11 cellular contexts compared by ENCODE assay signal in genomic region chr2:186484062-186484735, GRCh38. TPM values are rescaled to one million over a fixed set of nuclear protein-coding genes. Genes with fewer than 3 reads are reported as not detected.
DNase-seq lines count a peak whose midpoint lies in the region; ATAC-seq and TF ChIP-seq lines count a peak whose summit lies in the region.
"Had no signal": no experiment of that assay in that cellular context is flagged by ENCODE, and none has a peak within 500 bp of the region (broad histone marks: within the 10 kb centered on the region; RNA-seq: fewer than 3 reads in every experiment).

No MANE protein-coding gene starts in this region.

- H3K4me1 ChIP-seq in DOHH2 (ENCODE audit: control insufficient read depth, low read length): peaks cover 36% of the 10 kb centered on the region
- peaks cover 5% of the 10 kb centered on the region for H3K4me1 ChIP-seq in effector memory CD4-positive, alpha-beta T cell (ENCODE audit: control insufficient read depth, insufficient read depth, low read length, poor library complexity, severe bottlenecking)

- peaks cover 11% of the 10 kb centered on the region for H3K36me3 Mint-ChIP-seq in activated CD8-positive, alpha-beta T cell treated with anti-CD3 and anti-CD28 coated beads, Interleukin-2, amount 10 ng/mL, durations not matched to agents 7 days and 5 days (ENCODE audit: low read depth)
- no peaks in the 10 kb centered on the region for H3K36me3 Mint-ChIP-seq in natural killer cell

- H3K4me1 Mint-ChIP-seq in activated CD8-positive, alpha-beta T cell treated with anti-CD3 and anti-CD28 coated beads, Interleukin-2, amount 10 ng/mL, durations not matched to agents 7 days and 5 days (ENCODE audit: low read depth): peaks cover 38% of the 10 kb centered on the region
- peaks cover 39 to 41% of the 10 kb centered on the region in 2 donors for H3K4me1 Mint-ChIP-seq in natural killer cell

- peak overlapping the region; percentile 43 for H3K4me3 Mint-ChIP-seq in activated CD8-positive, alpha-beta T cell treated with anti-CD3 and anti-CD28 coated beads, Interleukin-2, amount 10 ng/mL, durations not matched to agents 7 days and 5 days
- peak overlapping the region; percentile 41 for H3K4me3 Mint-ChIP-seq in natural killer cell

- ATAC-seq in activated CD8-positive, alpha-beta T cell treated with anti-CD3 and anti-CD28 coated beads, Interleukin-2, amount 10 ng/mL, durations not matched to agents 7 days and 5 days: no peak
- ATAC-seq in natural killer cell: no peak
- no peak for ATAC-seq in GM21515 (IDR thresholded peaks at IDR 0.05; ENCODE audit: unreplicated experiment)
- ATAC-seq in GM18858 (IDR thresholded peaks at IDR 0.05; ENCODE audit: unreplicated experiment): no peak

- no peak overlapping the region for H3K27ac ChIP-seq in DOHH2 (ENCODE audit: low read depth, low read length)
- no peak overlapping the region for H3K27ac ChIP-seq in effector memory CD4-positive, alpha-beta T cell (ENCODE audit: insufficient read depth, low read length, poor library complexity, severe bottlenecking)

- H3K9me2 ChIP-seq in DOHH2 (replicated peaks; ENCODE audit: control insufficient read depth, low read length): no peaks in the 10 kb centered on the region

- peak overlapping the region; percentile 87 for H3K4me2 ChIP-seq in DOHH2 (ENCODE audit: low read length)

- no peaks in the 10 kb centered on the region for H3K9me3 Mint-ChIP-seq in activated CD8-positive, alpha-beta T cell treated with anti-CD3 and anti-CD28 coated beads, Interleukin-2, amount 10 ng/mL, durations not matched to agents 7 days and 5 days (ENCODE audit: insufficient read depth)
- H3K9me3 Mint-ChIP-seq in natural killer cell: no peaks in the 10 kb centered on the region

- CTCF ChIA-PET in activated CD8-positive, alpha-beta T cell treated with anti-CD3 and anti-CD28 coated beads, Interleukin-2, amount 10 ng/mL, durations not matched to agents 7 days and 5 days (lab: Charles Lee): no interaction called here

- H3K79me2 ChIP-seq in DOHH2 (ENCODE audit: control insufficient read depth, low read length): peaks cover 77% of the 10 kb centered on the region

- DNase-seq in HuH-7 (ENCODE audit: low spot score) (peak; percentile 22), natural killer cell (no peak), kidney glomerular epithelial cell (lab: John Stamatoyannopoulos, UW) (no peak)
- no peak for DNase-seq in activated CD8-positive, alpha-beta T cell treated with anti-CD3 and anti-CD28 coated beads, Interleukin-2, amount 10 ng/mL, durations not matched to agents 7 days and 5 days
- DNase-seq in effector memory CD4-positive, alpha-beta T cell: no peak
- DNase-seq: activated effector memory CD4-positive, alpha-beta T cell treated with Interleukin-2 at 50 U/mL for 16 hours; H7; stimulated activated CD4-positive, alpha-beta T cell treated with anti-CD3 and anti-CD28 coated beads, Interleukin-4, amount 100 ng/mL, for 24 hours had no signal

- peaks cover 29% of the 10 kb centered on the region for H3K36me3 ChIP-seq in DOHH2 (ENCODE audit: control insufficient read depth, low read length)
- H3K36me3 ChIP-seq in effector memory CD4-positive, alpha-beta T cell (ENCODE audit: control insufficient read depth, insufficient read depth, low read length): no peaks in the 10 kb centered on the region

- H4K20me1 ChIP-seq in DOHH2 (ENCODE audit: control insufficient read depth, insufficient read depth, low read depth, low read length): peaks cover 21% of the 10 kb centered on the region

- H3K9me3 ChIP-seq in DOHH2 (ENCODE audit: control insufficient read depth, insufficient read depth, low read length): no peaks in the 10 kb centered on the region
- no peaks in the 10 kb centered on the region for H3K9me3 ChIP-seq in effector memory CD4-positive, alpha-beta T cell (ENCODE audit: control insufficient read depth, low read length)

- H3K27me3 ChIP-seq in DOHH2 (ENCODE audit: control insufficient read depth, low read length): no peaks in the 10 kb centered on the region
- H3K27me3 ChIP-seq in effector memory CD4-positive, alpha-beta T cell (replicated peaks; ENCODE audit: control insufficient read depth, insufficient read depth, low read length, poor library complexity, severe bottlenecking): no peaks in the 10 kb centered on the region

- intact Hi-C loops in natural killer cell (cut with micrococcal nuclease): no loop called here

- POLR2A ChIA-PET in activated CD8-positive, alpha-beta T cell treated with anti-CD3 and anti-CD28 coated beads, Interleukin-2, amount 10 ng/mL, durations not matched to agents 7 days and 5 days (lab: Charles Lee): no interaction called here

- peak overlapping the region; percentile 98 for H3K4me3 ChIP-seq in DOHH2 (ENCODE audit: low read length)
- H3K4me3 ChIP-seq in effector memory CD4-positive, alpha-beta T cell (ENCODE audit: insufficient read depth, low read depth, low read length, poor library complexity, severe bottlenecking): no peak overlapping the region

- no peaks in the 10 kb centered on the region for H3K27me3 Mint-ChIP-seq in activated CD8-positive, alpha-beta T cell treated with anti-CD3 and anti-CD28 coated beads, Interleukin-2, amount 10 ng/mL, durations not matched to agents 7 days and 5 days (ENCODE audit: low read depth)
- H3K27me3 Mint-ChIP-seq in natural killer cell (ENCODE audit: low read depth in 2 of 2): no peaks in the 10 kb centered on the region

- TF ChIP-seq CTCF in DOHH2 (IDR thresholded peaks at IDR 0.05; ENCODE audit: low read depth, low read length, poor library complexity, severe bottlenecking): no peak
- TF ChIP-seq CTCF in natural killer cell (IDR thresholded peaks at IDR 0.05): no peak

- H3K27ac Mint-ChIP-seq in activated CD8-positive, alpha-beta T cell treated with anti-CD3 and anti-CD28 coated beads, Interleukin-2, amount 10 ng/mL, durations not matched to agents 7 days and 5 days: peak overlapping the region; percentile 4
- peak overlapping the region; percentile 97 to 98 for H3K27ac Mint-ChIP-seq in natural killer cell

- H3F3A ChIP-seq in DOHH2 (ENCODE audit: control insufficient read depth, insufficient read depth): no peaks in the 10 kb centered on the region

RNA-seq across cellular contexts. Expression of gene ZC3H15, which starts 1.9 kb away (rescaled TPM):
- 10 to 100 TPM; 68.1 to 73.7 TPM for total RNA-seq in activated CD8-positive, alpha-beta T cell treated with anti-CD3 and anti-CD28 coated beads, Interleukin-2, amount 10 ng/mL, durations not matched to agents 7 days and 5 days
- total RNA-seq in natural killer cell: 100 to 1,000 TPM in 2 of 3 donors, 10 to 100 TPM in 1; 92.5 to 115 (median 106) TPM
